ENCODE assay signal across 1 cellular context in the genomic region with DNA sequence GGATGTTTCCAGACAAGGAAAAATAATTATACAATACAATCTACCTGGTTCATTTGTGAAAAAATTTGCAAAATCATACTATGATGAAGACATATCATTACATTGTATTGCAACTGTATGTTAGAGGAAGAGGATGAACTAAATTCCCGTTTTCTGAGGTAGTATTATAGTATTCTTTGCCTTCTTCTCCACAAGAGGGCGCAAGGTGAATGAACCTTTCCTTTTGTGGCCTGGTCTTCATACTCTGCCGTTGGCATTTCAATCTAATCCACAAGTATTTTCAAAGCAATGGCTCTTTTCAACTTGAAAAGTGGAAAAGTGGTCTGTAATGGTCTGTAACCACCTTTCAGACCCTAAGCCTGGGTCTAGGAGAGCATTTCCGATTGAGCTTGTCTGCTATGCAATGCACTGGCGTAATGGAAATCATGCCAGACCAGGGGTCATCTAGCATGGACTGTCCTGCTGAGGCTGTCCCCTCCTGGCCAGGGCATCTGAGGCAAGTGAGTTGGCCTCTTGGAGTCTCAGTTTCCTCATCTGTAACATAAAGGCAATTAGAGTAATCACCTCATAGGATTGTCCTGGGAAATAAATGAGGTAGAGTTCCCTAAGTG.
TF ChIP-seq lines count a peak whose summit lies in the region.

No MANE protein-coding gene starts in this region.

TF ChIP-seq in H1, 55 proteins besides CTCF, POLR2A, EP300 and RAD21:
- TF ChIP-seq BRCA1 (IDR thresholded peaks at IDR 0.05; ENCODE audit: low read depth, low read length): peak; percentile 10; the same call in 1 of the 2 replicates
- TF ChIP-seq SRF (IDR thresholded peaks at IDR 0.05; ENCODE audit: low read depth, low read length): no peak
